ENCODE assay signal across 15 cellular contexts in the genomic region with DNA sequence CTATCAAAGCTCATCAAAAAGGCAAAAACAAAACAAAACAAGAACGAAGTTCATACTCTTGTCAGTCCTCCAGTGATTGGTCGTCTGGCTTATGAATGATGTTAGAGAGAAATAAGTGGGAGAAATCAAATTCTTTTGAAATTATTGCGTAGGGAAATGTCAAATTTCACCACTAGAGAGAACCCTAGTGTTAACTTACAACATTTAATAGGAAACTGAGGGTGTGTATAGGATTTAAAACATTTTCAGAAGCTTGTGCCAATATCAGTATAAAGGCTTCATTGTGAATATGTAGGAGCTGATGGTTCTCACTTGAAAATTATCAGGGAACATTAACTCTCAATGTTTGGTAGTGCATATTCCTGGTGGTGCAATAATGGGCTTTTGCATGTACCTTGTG. TPM values are rescaled to one million over a fixed set of nuclear protein-coding genes. Genes with fewer than 3 reads are reported as not detected.
DNase-seq lines count a peak whose midpoint lies in the region; ATAC-seq and TF ChIP-seq lines count a peak whose summit lies in the region.
"Had no signal": no experiment of that assay in that cellular context is flagged by ENCODE, and none has a peak within 500 bp of the region (broad histone marks: within the 10 kb centered on the region; RNA-seq: fewer than 3 reads in every experiment).

No MANE protein-coding gene starts in this region.

- H3K4me3 ChIP-seq in Jurkat, Clone E6-1 (ENCODE audit: low read length) = no peak overlapping the region
- no peak overlapping the region for H3K4me3 ChIP-seq in coronary artery
- no peak overlapping the region for H3K4me3 ChIP-seq in testis

- ATAC-seq in left colon (peak; percentile 43), HG02938 (IDR thresholded peaks at IDR 0.05; ENCODE audit: unreplicated experiment) (no peak), GM19328 (IDR thresholded peaks at IDR 0.05; ENCODE audit: unreplicated experiment) (no peak)
- ATAC-seq: naive thymus-derived CD8-positive, alpha-beta T cell had no signal

- no peaks in the 10 kb centered on the region for H3K27me3 ChIP-seq in testis

- 53 to 57% methylated on average over 3 of the region's 3 CpGs for WGBS in testis, 2 donors

- DNase-seq in Jurkat, Clone E6-1 (ENCODE audit: low read depth, low spot score) = peak; percentile 10
- DNase-seq in coronary artery (ENCODE audit: low spot score) (no peak), left colon (no peak), testis (no peak), SKM-1 (lab: John Stamatoyannopoulos, UW; ENCODE audit: unreplicated experiment) (no peak)
- DNase-seq in activated CD4-positive, alpha-beta T cell treated with anti-CD3 and anti-CD28 coated beads for 1 hour = no peak
- DNase-seq: activated CD4-positive, alpha-beta T cell treated with anti-CD3 and anti-CD28 coated beads, Interleukin-2, amount 10 ng/mL, durations not matched to agents 24 days and 14 days; activated gamma-delta T cell treated with Interleukin-2 at 50 U/mL for 16 hours; dermis blood vessel endothelial cell; DMS79; naive thymus-derived CD8-positive, alpha-beta T cell; NCI-H1417; stimulated activated CD8-positive, alpha-beta memory T cell treated with anti-CD3 and anti-CD28 coated beads, Interleukin-4, amount 100 ng/mL, for 48 hours had no signal

- H3K27ac ChIP-seq in coronary artery (peak overlapping the region; percentile 49 to 74), testis (peak overlapping the region in 1 of 2 donors; percentile 59)

- intact Hi-C loops in left colon (cut with DNase I, micrococcal nuclease) = loop anchor here in 1 of 2 donors (5.0 kb wide), 1 partner anchor 201 kb away; no protein-coding TSS in a partner anchor
- intact Hi-C loops in testis (cut with DNase I; ENCODE audit: low total_unique reads) = loop anchor here (10.0 kb wide), 1 partner anchor 203 kb away; no protein-coding TSS in a partner anchor

- TF ChIP-seq CTCF in coronary artery (IDR thresholded peaks at IDR 0.05) (no peak), testis (IDR thresholded peaks at IDR 0.05) (peak in 2 of 3 experiments; percentile 29 to 40)

- peaks cover 5% of the 10 kb centered on the region for H3K4me1 ChIP-seq in testis

- H3K36me3 ChIP-seq in testis (ENCODE audit: low read depth, missing control alignments) = no peaks in the 10 kb centered on the region

- TF ChIP-seq POLR2A in testis (IDR thresholded peaks at IDR 0.05) = no peak

- no peaks in the 10 kb centered on the region for H3K9me3 ChIP-seq in testis

RNA-seq across cellular contexts. Expression of a gene that starts 17.4 kb away (rescaled TPM):
- polyA plus RNA-seq in Jurkat, Clone E6-1 (2012; ENCODE audit: insufficient read depth, insufficient read length) = not detected
- total RNA-seq in left colon = 10 to 100 TPM; 13.8 to 14.3 TPM
- total RNA-seq in testis = under 1 TPM; 0.16 to 0.62 TPM
- 0.42 TPM for polyA plus RNA-seq in testis (ENCODE audit: insufficient read depth, low read depth, low replicate concordance)
- total RNA-seq: activated CD4-positive, alpha-beta T cell treated with anti-CD3 and anti-CD28 coated beads, Interleukin-2, amount 10 ng/mL, durations not matched to agents 24 days and 14 days; dermis blood vessel endothelial cell; naive thymus-derived CD8-positive, alpha-beta T cell had no signal
- polyA plus RNA-seq: naive thymus-derived CD8-positive, alpha-beta T cell had no signal

RNA-seq across cellular contexts. Expression of a gene that starts 57.6 kb away (rescaled TPM):
- not detected for polyA plus RNA-seq in Jurkat, Clone E6-1 (2012; ENCODE audit: insufficient read depth, insufficient read length)
- total RNA-seq in left colon = 1 to 10 TPM in 1 of 2 donors, under 1 TPM in 1; 0.31 to 2.8 TPM
- not detected for total RNA-seq in testis
- polyA plus RNA-seq in testis (ENCODE audit: insufficient read depth, low read depth, low replicate concordance) = 0.86 TPM
- total RNA-seq: activated CD4-positive, alpha-beta T cell treated with anti-CD3 and anti-CD28 coated beads, Interleukin-2, amount 10 ng/mL, durations not matched to agents 24 days and 14 days; dermis blood vessel endothelial cell; naive thymus-derived CD8-positive, alpha-beta T cell had no signal
- polyA plus RNA-seq: naive thymus-derived CD8-positive, alpha-beta T cell had no signal

Comparison
In these comparisons a context has a peak if more than half of its experiments do, and no peak if none do; other contexts are left out.
1. RNA of a gene that starts 17.4 kb away (total RNA-seq): 13.8 to 14.3 TPM in left colon; 0.16 to 0.62 TPM in testis; every median in the first group is over 4 times any median in the second.